Comparison of ENCODE assay signal across 8 cellular contexts in the genomic region with DNA sequence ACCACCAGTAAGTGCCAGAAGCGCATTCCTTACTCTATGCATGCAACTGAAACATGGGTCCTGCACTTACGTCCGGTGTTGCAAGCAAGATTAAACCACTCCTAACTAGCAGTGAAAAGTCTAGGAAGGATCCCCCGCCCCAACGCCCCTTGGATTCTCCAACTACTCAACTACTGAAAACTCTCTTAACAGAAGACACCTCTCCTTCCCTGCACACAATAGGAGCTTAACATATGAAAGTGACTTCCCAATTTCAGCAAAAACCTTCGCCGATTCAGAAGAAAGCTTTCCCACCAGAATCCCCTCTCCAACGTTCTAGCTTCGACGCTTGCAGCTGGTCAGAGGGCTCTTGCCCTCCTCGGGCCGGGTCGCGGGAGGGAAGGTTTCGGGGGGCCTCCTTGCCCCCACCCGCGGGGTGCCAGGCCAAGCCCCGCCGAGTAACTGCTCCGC. TPM values are rescaled to one million over a fixed set of nuclear protein-coding genes. Genes with fewer than 3 reads are reported as not detected.
DNase-seq lines count a peak whose midpoint lies in the region; ATAC-seq and TF ChIP-seq lines count a peak whose summit lies in the region.

No MANE protein-coding gene starts in this region.

- H2BK20ac ChIP-seq in IMR-90 (ENCODE audit: low read depth, low read length): no peak overlapping the region

- peak overlapping the region; percentile 94 to 96; a peak in 3 of 4 replicates for H4K8ac ChIP-seq in IMR-90 (ENCODE audit: low read depth in 2 of 2, low read length in 2 of 2)

- H3K4ac ChIP-seq in IMR-90 (ENCODE audit: low read depth, low read length): peak overlapping the region; percentile 87

- H2AK9ac ChIP-seq in IMR-90 (replicated peaks; ENCODE audit: low read depth, low read length, poor library complexity): peak overlapping the region; percentile 96

- peak overlapping the region; percentile 93 for H3K4me2 ChIP-seq in IMR-90 (ENCODE audit: low read depth, low read length)

- peaks cover 0 to 2% of the 10 kb centered on the region in 2 donors for H3K9me3 Mint-ChIP-seq in activated T-cell treated with anti-CD3 and anti-CD28 coated beads, Interleukin-2, amount 50 U/mL, for 72 hours
- H3K9me3 Mint-ChIP-seq in glutamatergic neuron (ENCODE audit: unreplicated experiment): peaks cover 4% of the 10 kb centered on the region

- peak overlapping the region; percentile 51 for H2AK5ac ChIP-seq in IMR-90 (ENCODE audit: low read depth, low read length)

- H3K4me1 Mint-ChIP-seq in activated T-cell treated with anti-CD3 and anti-CD28 coated beads, Interleukin-2, amount 50 U/mL, for 72 hours (ENCODE audit: low read depth): peaks cover 56% of the 10 kb centered on the region
- H3K4me1 Mint-ChIP-seq in glutamatergic neuron (ENCODE audit: low read depth, unreplicated experiment): peaks cover 6% of the 10 kb centered on the region

- no peaks in the 10 kb centered on the region for H3K27me3 ChIP-seq in IMR-90 (ENCODE audit: control insufficient read depth, insufficient read depth, low read length)
- no peaks in the 10 kb centered on the region for H3K27me3 ChIP-seq in rectal smooth muscle tissue (ENCODE audit: control insufficient read depth, insufficient read depth, low read length)

- peak overlapping the region; percentile 81 for H2BK5ac ChIP-seq in IMR-90 (ENCODE audit: low read depth, low read length, poor library complexity, severe bottlenecking)

- H3K9ac ChIP-seq in IMR-90 (ENCODE audit: low read depth, low read length): peak overlapping the region; percentile 86
- peak overlapping the region; percentile 89 for H3K9ac ChIP-seq in rectal smooth muscle tissue (ENCODE audit: low read length)

- ATAC-seq in IMR-90 (ENCODE audit: low read depth): peak; percentile 16; the same call in 1 of the 2 replicates
- ATAC-seq in activated T-cell treated with anti-CD3 and anti-CD28 coated beads, Interleukin-2, amount 50 U/mL, for 72 hours (replicated peaks in 1 of 2): no peak
- ATAC-seq in GM18873 (IDR thresholded peaks at IDR 0.05; ENCODE audit: low FRiP score, unreplicated experiment): no peak

- H4K5ac ChIP-seq in IMR-90 (ENCODE audit: low read depth, low read length): peak overlapping the region; percentile 54

- peak overlapping the region; percentile 87 for H3K14ac ChIP-seq in IMR-90 (replicated peaks; ENCODE audit: low read depth, low read length)

- H3K9me3 ChIP-seq in IMR-90 (ENCODE audit: control insufficient read depth, insufficient read depth, low read length): no peaks in the 10 kb centered on the region

- no peaks in the 10 kb centered on the region for H3K4me1 ChIP-seq in IMR-90 (ENCODE audit: control insufficient read depth, insufficient read depth, low read length)
- H3K4me1 ChIP-seq in rectal smooth muscle tissue (ENCODE audit: control insufficient read depth, insufficient read depth, low read length): peaks cover 3% of the 10 kb centered on the region

- H2AFZ ChIP-seq in IMR-90 (replicated peaks; ENCODE audit: low read length, poor library complexity): peak overlapping the region; percentile 94

- H2BK15ac ChIP-seq in IMR-90 (ENCODE audit: low read depth, low read length): no peak overlapping the region

- POLR2A ChIA-PET in IMR-90 (lab: Charles Lee; ENCODE audit: unreplicated experiment): no interaction called here

- TF ChIP-seq POLR2A in IMR-90 (IDR thresholded peaks at IDR 0.05; ENCODE audit: low read depth, low read length): no peak; the same call in 1 of the 2 replicates

- H3K4me3 ChIP-seq in IMR-90 (ENCODE audit: insufficient read depth, low read depth, low read length) (peak overlapping the region; percentile 73), rectal smooth muscle tissue (ENCODE audit: low read length) (peak overlapping the region; percentile 81)

- dilution Hi-C loops in IMR-90 (cut with HindIII; ENCODE audit: low sequenced_read_pairs, unreplicated experiment): no loop called here

- peak overlapping the region; percentile 92 for H3K27ac ChIP-seq in IMR-90 (ENCODE audit: insufficient read depth, low read length)
- peak overlapping the region; percentile 95 for H3K27ac ChIP-seq in rectal smooth muscle tissue (ENCODE audit: low read depth, low read length)

- H3K36me3 Mint-ChIP-seq in activated T-cell treated with anti-CD3 and anti-CD28 coated beads, Interleukin-2, amount 50 U/mL, for 72 hours (ENCODE audit: insufficient read depth in 2 of 2): peaks cover 9 to 17% of the 10 kb centered on the region in 2 donors
- no peaks in the 10 kb centered on the region for H3K36me3 Mint-ChIP-seq in glutamatergic neuron (ENCODE audit: unreplicated experiment)

- H3K79me1 ChIP-seq in IMR-90 (ENCODE audit: low read depth in 1 of 2, low read length in 2 of 2): peaks cover 9 to 28% of the 10 kb centered on the region in 2 experiments; a peak in 3 of 4 replicates

- peak overlapping the region; percentile 1 for H3K18ac ChIP-seq in IMR-90 (ENCODE audit: low read depth, low read length)

- TF ChIP-seq RAD21 in IMR-90 (IDR thresholded peaks at IDR 0.05; ENCODE audit: low read length): no peak

- in situ Hi-C loops in IMR-90 (cut with MboI; ENCODE audit: low sequenced_read_pairs): no loop called here

- TSS peak; percentile 33 for BruUV-seq in IMR-90 (replicated peaks; lab: Mats Ljungman, UMichigan)

- H3K4me3 Mint-ChIP-seq in activated T-cell treated with anti-CD3 and anti-CD28 coated beads, Interleukin-2, amount 50 U/mL, for 72 hours: peak overlapping the region; percentile 86 to 91
- H3K4me3 Mint-ChIP-seq in glutamatergic neuron (ENCODE audit: unreplicated experiment): peak overlapping the region; percentile 97

- H3K36me3 ChIP-seq in IMR-90 (ENCODE audit: control insufficient read depth, insufficient read depth, low read length) (peaks cover 7% of the 10 kb centered on the region), rectal smooth muscle tissue (ENCODE audit: control insufficient read depth, insufficient read depth, low read length) (peaks cover 2% of the 10 kb centered on the region)

- H3K27me3 Mint-ChIP-seq in activated T-cell treated with anti-CD3 and anti-CD28 coated beads, Interleukin-2, amount 50 U/mL, for 72 hours (ENCODE audit: low read depth): no peaks in the 10 kb centered on the region
- peaks cover 4% of the 10 kb centered on the region for H3K27me3 Mint-ChIP-seq in glutamatergic neuron (ENCODE audit: unreplicated experiment)

- peak overlapping the region; percentile 88 for H4K91ac ChIP-seq in IMR-90 (ENCODE audit: insufficient read depth, low read depth, low read length)

- H3K9me1 ChIP-seq in IMR-90 (ENCODE audit: insufficient read depth, low read length): peaks cover 9% of the 10 kb centered on the region; the same call in 1 of the 2 replicates

- intact Hi-C loops in IMR-90 (cut with micrococcal nuclease): loop anchor here (2.0 to 10.0 kb wide), 2 partner anchors 123 to 179 kb away; a partner anchor contains a TSS

- DNase-seq in GM03348 (ENCODE audit: low spot score) (peak; percentile 63), IMR-90 (peak; percentile 59), glutamatergic neuron (peak; percentile 69), DMS79 (lab: John Stamatoyannopoulos, UW) (no peak)
- DNase-seq in activated T-cell treated with anti-CD3 and anti-CD28 coated beads, Interleukin-2, amount 50 U/mL, for 72 hours: peak in 1 of 2 donors; percentile 12
- no peak for DNase-seq in stimulated activated naive CD4-positive, alpha-beta T cell treated with Interleukin-2 at 50 U/mL for 16 hours (lab: John Stamatoyannopoulos, UW)

- peak overlapping the region; percentile 83 for H3K23ac ChIP-seq in IMR-90 (ENCODE audit: low read depth, low read length)

- peak overlapping the region; percentile 96 for H3K27ac Mint-ChIP-seq in activated T-cell treated with anti-CD3 and anti-CD28 coated beads, Interleukin-2, amount 50 U/mL, for 72 hours
- peak overlapping the region; percentile 92 for H3K27ac Mint-ChIP-seq in glutamatergic neuron (ENCODE audit: unreplicated experiment)

- WGBS in IMR-90 (ENCODE audit: extremely low coverage in 2 of 2, insufficient read length in 1 of 2), 2 experiments: 2% methylated on average over 7 of the region's 20 CpGs; no CpG with 5 or more reads in 1 of the 2 experiments

- no peak overlapping the region for H2BK120ac ChIP-seq in IMR-90 (ENCODE audit: low read depth, low read length)

- H4K20me1 ChIP-seq in IMR-90 (ENCODE audit: insufficient read depth, low read length): peaks cover 5% of the 10 kb centered on the region; the same call in 1 of the 2 replicates

- CTCF ChIA-PET in IMR-90 (lab: Yijun Ruan, JAX): no interaction called here

- TF ChIP-seq CTCF in IMR-90 (conservative IDR thresholded peaks at IDR 0.05; ENCODE audit: low read depth, low read length) (no peak), glutamatergic neuron (IDR thresholded peaks at IDR 0.05; ENCODE audit: partially characterized antibody, unreplicated experiment) (no peak)

- H3K56ac ChIP-seq in IMR-90 (ENCODE audit: extremely low read depth, insufficient read depth, low read length): peak overlapping the region; percentile 60

TF ChIP-seq in IMR-90, 13 proteins besides CTCF, POLR2A, EP300 and RAD21:
- TF ChIP-seq MXI1 (IDR thresholded peaks at IDR 0.05; ENCODE audit: borderline replicate concordance, low read depth, low read length) (no peak), RFX5 (IDR thresholded peaks at IDR 0.05; ENCODE audit: low read depth, low read length) (no peak), MAZ (IDR thresholded peaks at IDR 0.05; ENCODE audit: borderline replicate concordance, low read depth, low read length) (no peak), CHD1 (IDR thresholded peaks at IDR 0.05; ENCODE audit: low read depth, low read length) (no peak; the same call in 1 of the 2 replicates), CEBPB (IDR thresholded peaks at IDR 0.05; ENCODE audit: low read depth, low read length) (no peak; the same call in 1 of the 2 replicates), BHLHE40 (IDR thresholded peaks at IDR 0.05; ENCODE audit: low read depth, low read length) (no peak), RCOR1 (IDR thresholded peaks at IDR 0.05; ENCODE audit: insufficient replicate concordance, low read length) (no peak), NFE2L2 (IDR thresholded peaks at IDR 0.05; ENCODE audit: low read depth, low read length) (no peak), MAFK (IDR thresholded peaks at IDR 0.05; ENCODE audit: low read depth, low read length) (no peak)
TF ChIP-seq in IMR-90: peak in this region for 0.

RNA-seq across cellular contexts. Expression of a gene that starts 0.6 kb away (rescaled TPM):
- total RNA-seq in IMR-90 (2012; rRNA removed) (50.0 and 52.5 TPM in 2 replicates), glutamatergic neuron (ENCODE audit: unreplicated experiment) (46.1 TPM)
- polyA plus RNA-seq in IMR-90 (2012; rRNA removed): 31.0 and 31.5 TPM in 2 replicates
- polyA plus RNA-seq in IMR-90 (2012; cell fraction: cytosol; rRNA removed): 10.2 and 17.5 TPM in 2 replicates
- 7.8 and 24.1 TPM in 2 replicates for polyA plus RNA-seq in IMR-90 (2012; cell fraction: nucleus; rRNA removed; ENCODE audit: low replicate concordance)
- 10 to 100 TPM; 39.0 to 43.6 TPM for total RNA-seq in activated T-cell treated with anti-CD3 and anti-CD28 coated beads, Interleukin-2, amount 50 U/mL, for 72 hours

RNA-seq across cellular contexts. Expression of a gene that starts 9.8 kb away (rescaled TPM):
- 0.18 and 0.28 TPM in 2 replicates for total RNA-seq in IMR-90 (2012; rRNA removed)
- polyA plus RNA-seq in IMR-90 (2012; rRNA removed): 0.46 and 0.55 TPM in 2 replicates
- 0.14 and 0.17 TPM in 2 replicates for polyA plus RNA-seq in IMR-90 (2012; cell fraction: cytosol; rRNA removed)
- polyA plus RNA-seq in IMR-90 (2012; cell fraction: nucleus; rRNA removed; ENCODE audit: low replicate concordance): 0.49 and 1.3 TPM in 2 replicates
- total RNA-seq in activated T-cell treated with anti-CD3 and anti-CD28 coated beads, Interleukin-2, amount 50 U/mL, for 72 hours: under 1 TPM; 0.50 to 0.79 TPM
- 0.29 TPM for total RNA-seq in glutamatergic neuron (ENCODE audit: unreplicated experiment)

Comparison
In these comparisons a context has a peak if more than half of its experiments do, and no peak if none do; other contexts are left out.
1. DNase-seq: peak in GM03348 (single experiment), IMR-90 (single experiment) and glutamatergic neuron (single experiment); none in stimulated activated naive CD4-positive, alpha-beta T cell treated with Interleukin-2 at 50 U/mL for 16 hours (single experiment) and DMS79 (single experiment).